11 cellular contexts compared by ENCODE assay signal in genomic region chr15:63480441-63480821, GRCh38. TPM values are rescaled to one million over a fixed set of nuclear protein-coding genes. Genes with fewer than 3 reads are reported as not detected.
A peak's percentile ranks its signal among the peaks of the same experiment; 100 is the strongest.
DNase-seq lines count a peak whose midpoint lies in the region; ATAC-seq and TF ChIP-seq lines count a peak whose summit lies in the region.
"Had no signal": no experiment of that assay in that cellular context is flagged by ENCODE, and none has a peak within 500 bp of the region (broad histone marks: within the 10 kb centered on the region; RNA-seq: fewer than 3 reads in every experiment).

No MANE protein-coding gene starts in this region.

- peak overlapping the region; percentile 67 for H2AFZ ChIP-seq in OCI-LY7 (ENCODE audit: low read length)

- no peaks in the 10 kb centered on the region for H3K9me3 ChIP-seq in OCI-LY7 (ENCODE audit: low read length)
- H3K9me3 ChIP-seq: vagina had no signal

- H3K79me2 ChIP-seq in OCI-LY7 (ENCODE audit: insufficient read depth, low read depth, low read length): no peaks in the 10 kb centered on the region

- no peaks in the 10 kb centered on the region for H3K36me3 ChIP-seq in OCI-LY7 (ENCODE audit: insufficient read depth, low read length)
- H3K36me3 ChIP-seq: vagina had no signal

- peak overlapping the region; percentile 66 for H3K4me2 ChIP-seq in OCI-LY7 (ENCODE audit: low read length)

- POLR2A ChIA-PET in OCI-LY7 (lab: Charles Lee): interaction anchor here (1.2 to 3.8 kb wide), 5 partner anchors 16 to 30 kb away, joined by 3 to 20 read pairs (median 3); partner anchors contain the start of gene USP3

- H3K4me1 ChIP-seq in OCI-LY7 (ENCODE audit: insufficient read depth, low read length, poor library complexity, severe bottlenecking): peaks cover 85% of the 10 kb centered on the region

- ATAC-seq in activated T-cell treated with anti-CD3 and anti-CD28 coated beads, Interleukin-2, amount 50 U/mL, for 72 hours (replicated peaks in 1 of 2): no peak
- no peak for ATAC-seq in activated T-cell treated with anti-CD3 and anti-CD28 coated beads, Interleukin-2, amount 50 U/mL, for 4 hours
- ATAC-seq in effector memory CD8-positive, alpha-beta T cell (replicated peaks): no peak
- ATAC-seq in sciatic nerve: no peak
- ATAC-seq in GM21786 (IDR thresholded peaks at IDR 0.05; ENCODE audit: unreplicated experiment): no peak

- BruUV-seq in OCI-LY7 (replicated peaks; lab: Mats Ljungman, UMichigan): no TSS peak

- peak overlapping the region; percentile 70 to 81 for H3K4me3 Mint-ChIP-seq in activated T-cell treated with anti-CD3 and anti-CD28 coated beads, Interleukin-2, amount 50 U/mL, for 72 hours
- no peak overlapping the region for H3K4me3 Mint-ChIP-seq in activated T-cell treated with anti-CD3 and anti-CD28 coated beads, Interleukin-2, amount 50 U/mL, for 4 hours
- peak overlapping the region in 1 of 2 donors; percentile 17 for H3K4me3 Mint-ChIP-seq in effector memory CD8-positive, alpha-beta T cell

- H3K27ac ChIP-seq in OCI-LY7 (ENCODE audit: low read depth, low read length, poor library complexity, severe bottlenecking): peak overlapping the region; percentile 87
- H3K27ac ChIP-seq: SK-N-MC, vagina had no signal

- CTCF ChIA-PET in OCI-LY7 (lab: Charles Lee; ENCODE audit: unreplicated experiment): no interaction called here

- H4K20me1 ChIP-seq in OCI-LY7 (ENCODE audit: insufficient read depth, low read length): no peaks in the 10 kb centered on the region

- no peaks in the 10 kb centered on the region for H3K9me3 Mint-ChIP-seq in activated T-cell treated with anti-CD3 and anti-CD28 coated beads, Interleukin-2, amount 50 U/mL, for 72 hours
- H3K9me3 Mint-ChIP-seq in activated T-cell treated with anti-CD3 and anti-CD28 coated beads, Interleukin-2, amount 50 U/mL, for 4 hours: no peaks in the 10 kb centered on the region
- H3K9me3 Mint-ChIP-seq in effector memory CD8-positive, alpha-beta T cell: no peaks in the 10 kb centered on the region

- H3K4me3 ChIP-seq in OCI-LY7 (ENCODE audit: low read depth, low read length, poor library complexity, severe bottlenecking): peak overlapping the region; percentile 22
- H3K4me3 ChIP-seq: SK-N-MC, vagina had no signal

- H3K4me1 Mint-ChIP-seq in activated T-cell treated with anti-CD3 and anti-CD28 coated beads, Interleukin-2, amount 50 U/mL, for 72 hours (ENCODE audit: low read depth): peaks cover 91% of the 10 kb centered on the region
- H3K4me1 Mint-ChIP-seq in activated T-cell treated with anti-CD3 and anti-CD28 coated beads, Interleukin-2, amount 50 U/mL, for 4 hours (ENCODE audit: low read depth): peaks cover 85% of the 10 kb centered on the region
- H3K4me1 Mint-ChIP-seq in effector memory CD8-positive, alpha-beta T cell (ENCODE audit: low read depth in 2 of 2): peaks cover 24 to 25% of the 10 kb centered on the region in 2 donors

- intact Hi-C loops in OCI-LY7 (cut with micrococcal nuclease; ENCODE audit: unreplicated experiment): no loop called here
- intact Hi-C loops in sciatic nerve (cut with DNase I): no loop called here

- no peaks in the 10 kb centered on the region for H3K27me3 Mint-ChIP-seq in activated T-cell treated with anti-CD3 and anti-CD28 coated beads, Interleukin-2, amount 50 U/mL, for 72 hours (ENCODE audit: low read depth)
- H3K27me3 Mint-ChIP-seq in activated T-cell treated with anti-CD3 and anti-CD28 coated beads, Interleukin-2, amount 50 U/mL, for 4 hours (ENCODE audit: low read depth): no peaks in the 10 kb centered on the region
- H3K27me3 Mint-ChIP-seq in effector memory CD8-positive, alpha-beta T cell: no peaks in the 10 kb centered on the region

- DNase-seq in activated T-cell treated with anti-CD3 and anti-CD28 coated beads, Interleukin-2, amount 50 U/mL, for 72 hours: no peak
- no peak for DNase-seq in activated T-cell treated with anti-CD3 and anti-CD28 coated beads, Interleukin-2, amount 50 U/mL, for 4 hours
- DNase-seq in OCI-LY7 (ENCODE audit: low spot score): no peak
- DNase-seq in effector memory CD8-positive, alpha-beta T cell: no peak
- DNase-seq in stimulated activated CD8-positive, alpha-beta memory T cell treated with anti-CD3 and anti-CD28 coated beads, Interleukin-4, amount 100 ng/mL, for 48 hours: peak; percentile 18
- DNase-seq in KG1 (lab: John Stamatoyannopoulos, UW): no peak
- DNase-seq in sciatic nerve (ENCODE audit: low spot score): no peak
- DNase-seq: activated CD4-positive, alpha-beta T cell treated with anti-CD3 and anti-CD28 coated beads for 1 hour had no signal

- no peak overlapping the region for H3K27ac Mint-ChIP-seq in activated T-cell treated with anti-CD3 and anti-CD28 coated beads, Interleukin-2, amount 50 U/mL, for 72 hours
- peak overlapping the region; percentile 53 to 87 for H3K27ac Mint-ChIP-seq in effector memory CD8-positive, alpha-beta T cell

- H3K9me2 ChIP-seq in OCI-LY7 (ENCODE audit: insufficient read depth, low read length): no peaks in the 10 kb centered on the region

- TF ChIP-seq CTCF in OCI-LY7 (conservative IDR thresholded peaks at IDR 0.05; ENCODE audit: low read length): no peak

- no peaks in the 10 kb centered on the region for H3K36me3 Mint-ChIP-seq in activated T-cell treated with anti-CD3 and anti-CD28 coated beads, Interleukin-2, amount 50 U/mL, for 72 hours (ENCODE audit: insufficient read depth in 2 of 2)
- H3K36me3 Mint-ChIP-seq in activated T-cell treated with anti-CD3 and anti-CD28 coated beads, Interleukin-2, amount 50 U/mL, for 4 hours (ENCODE audit: insufficient read depth): no peaks in the 10 kb centered on the region
- peaks cover 6% of the 10 kb centered on the region for H3K36me3 Mint-ChIP-seq in effector memory CD8-positive, alpha-beta T cell (ENCODE audit: insufficient read depth)

RNA-seq across cellular contexts. Expression of gene USP3, which starts 24.0 kb away (rescaled TPM):
- 10 to 100 TPM; 66.5 to 78.0 TPM for total RNA-seq in activated T-cell treated with anti-CD3 and anti-CD28 coated beads, Interleukin-2, amount 50 U/mL, for 72 hours
- total RNA-seq in activated T-cell treated with anti-CD3 and anti-CD28 coated beads, Interleukin-2, amount 50 U/mL, for 4 hours: 10 to 100 TPM; 34.2 to 40.9 (median 35.5) TPM
- total RNA-seq in OCI-LY7 (2014; rRNA removed; shearing (Covaris generic)): 26.3 and 34.6 TPM in 2 replicates
- total RNA-seq in OCI-LY7 (2022) (53.0 and 64.9 TPM in 2 replicates), sciatic nerve (58.2 TPM)
